In genomic region chr1:203327684-203328457, GRCh38 we compare ENCODE assay signal across 7 cellular contexts. TPM values are rescaled to one million over a fixed set of nuclear protein-coding genes. Genes with fewer than 3 reads are reported as not detected.
A peak's percentile ranks its signal among the peaks of the same experiment; 100 is the strongest.
DNase-seq lines count a peak whose midpoint lies in the region; ATAC-seq and TF ChIP-seq lines count a peak whose summit lies in the region.

No MANE protein-coding gene starts in this region.

- H3K9ac ChIP-seq in SU-DHL-6 (ENCODE audit: low read length) = peak overlapping the region; percentile 70

- ATAC-seq in GM21825 (IDR thresholded peaks at IDR 0.05; ENCODE audit: unreplicated experiment) = peak; percentile 30
- peak; percentile 71 for ATAC-seq in sciatic nerve

- no peaks in the 10 kb centered on the region for H3K79me2 ChIP-seq in SU-DHL-6 (ENCODE audit: insufficient read depth, low read length)

- TF ChIP-seq CTCF in SU-DHL-6 (IDR thresholded peaks at IDR 0.05; ENCODE audit: insufficient read depth, low read length, poor library complexity, severe bottlenecking) = peak; percentile 35

- no peaks in the 10 kb centered on the region for H3K36me3 ChIP-seq in KOPT-K1 (ENCODE audit: insufficient read depth, low read length)
- H3K36me3 ChIP-seq in SU-DHL-6 (ENCODE audit: low read length) = no peaks in the 10 kb centered on the region

- H3K4me3 ChIP-seq in GM08714 (ENCODE audit: low read length) = peak overlapping the region; percentile 34; the same call in 1 of the 2 replicates
- peak overlapping the region; percentile 36 for H3K4me3 ChIP-seq in SU-DHL-6 (ENCODE audit: insufficient read depth, low read length, poor library complexity, severe bottlenecking)

- H3K4me2 ChIP-seq in SU-DHL-6 (ENCODE audit: low read depth, low read length, poor library complexity, severe bottlenecking) = peak overlapping the region; percentile 96

- peaks cover 46% of the 10 kb centered on the region for H3F3A ChIP-seq in SU-DHL-6 (ENCODE audit: insufficient read depth)

- H3K9me3 ChIP-seq in KOPT-K1 (ENCODE audit: insufficient read depth, low read length, poor library complexity, severe bottlenecking) (no peaks in the 10 kb centered on the region), SU-DHL-6 (ENCODE audit: insufficient read depth, low read length) (no peaks in the 10 kb centered on the region)

- H3K9me2 ChIP-seq in SU-DHL-6 (replicated peaks; ENCODE audit: insufficient read depth, low read length) = no peaks in the 10 kb centered on the region

- H2AFZ ChIP-seq in SU-DHL-6 (ENCODE audit: low read depth, low read length, severe bottlenecking) = peak overlapping the region; percentile 52

- H3K27ac ChIP-seq in KOPT-K1 (ENCODE audit: low read depth, low read length, poor library complexity, severe bottlenecking) (peak overlapping the region; percentile 84), SU-DHL-6 (ENCODE audit: low read depth, low read length) (peak overlapping the region; percentile 96)

- no peaks in the 10 kb centered on the region for H4K20me1 ChIP-seq in SU-DHL-6 (ENCODE audit: low read depth, low read length)

- H3K27me3 ChIP-seq in SU-DHL-6 (ENCODE audit: low read length) = no peaks in the 10 kb centered on the region

- peak; percentile 75 for DNase-seq in astrocyte of the hippocampus (ENCODE audit: low read depth, low spot score)
- peak in 35 of 51 donors; percentile 38 to 87 (median 68) for DNase-seq in hypothalamus (lab: John Stamatoyannopoulos, UW)
- peak; percentile 78 for DNase-seq in sciatic nerve (ENCODE audit: low spot score)

- intact Hi-C loops in sciatic nerve (cut with DNase I) = no loop called here

RNA-seq across cellular contexts. Expression of gene BTG2, which starts 22.6 kb away (rescaled TPM):
- total RNA-seq in sciatic nerve = 83.5 TPM

RNA-seq across cellular contexts. Expression of gene FMOD, which starts 23.1 kb away (rescaled TPM):
- 126 TPM for total RNA-seq in sciatic nerve

Comparison
In these comparisons a context has a peak if more than half of its experiments do, and no peak if none do; other contexts are left out.
1. Peak in every context shown above with its lines: DNase-seq, ATAC-seq, H3K4me3 ChIP-seq and H3K27ac ChIP-seq.